17 cellular contexts compared by ENCODE assay signal in the genomic region with DNA sequence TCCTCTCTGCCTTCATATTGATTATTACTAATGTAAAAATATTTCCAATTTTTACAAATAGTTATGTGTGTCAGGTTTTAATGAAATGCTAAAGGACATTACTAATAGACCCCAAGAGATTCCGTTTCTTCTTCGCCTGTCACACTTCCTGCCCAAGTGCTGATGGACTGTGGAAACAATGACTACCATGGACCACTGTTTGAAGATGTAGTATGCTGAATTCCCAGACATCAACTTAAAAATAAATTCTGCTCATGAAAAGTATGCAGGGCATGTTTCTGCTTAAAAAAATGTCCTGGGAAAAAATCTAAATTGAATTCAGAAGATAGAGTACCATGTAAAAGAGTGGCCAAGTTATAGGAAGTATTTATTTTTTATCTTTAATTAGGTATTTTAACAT. TPM values are rescaled to one million over a fixed set of nuclear protein-coding genes. Genes with fewer than 3 reads are reported as not detected.
DNase-seq lines count a peak whose midpoint lies in the region; ATAC-seq and TF ChIP-seq lines count a peak whose summit lies in the region.
"Had no signal": no experiment of that assay in that cellular context is flagged by ENCODE, and none has a peak within 500 bp of the region (broad histone marks: within the 10 kb centered on the region; RNA-seq: fewer than 3 reads in every experiment).

No MANE protein-coding gene starts in this region.

- dilution Hi-C loops in IMR-90 (cut with HindIII; ENCODE audit: low sequenced_read_pairs, unreplicated experiment): no loop called here

- ATAC-seq in IMR-90 (ENCODE audit: low read depth) (peak; percentile 54), GM18907 (IDR thresholded peaks at IDR 0.05; ENCODE audit: unreplicated experiment) (no peak), HG02678 (IDR thresholded peaks at IDR 0.05; ENCODE audit: unreplicated experiment) (no peak)
- ATAC-seq: PC-3 had no signal

- POLR2A ChIA-PET in IMR-90 (lab: Charles Lee; ENCODE audit: unreplicated experiment): no interaction called here

- H3K9me3 ChIP-seq in IMR-90 (ENCODE audit: control insufficient read depth, insufficient read depth, low read length): no peaks in the 10 kb centered on the region
- no peaks in the 10 kb centered on the region for H3K9me3 ChIP-seq in smooth muscle cell (replicated peaks; ENCODE audit: low read depth)
- H3K9me3 ChIP-seq: BE2C had no signal

- H2AFZ ChIP-seq in IMR-90 (replicated peaks; ENCODE audit: low read length, poor library complexity) (no peak overlapping the region), smooth muscle cell (ENCODE audit: low read depth) (no peak overlapping the region)

- peak overlapping the region; percentile 95 for H2BK5ac ChIP-seq in IMR-90 (ENCODE audit: low read depth, low read length, poor library complexity, severe bottlenecking)

- H3K9me1 ChIP-seq in IMR-90 (ENCODE audit: insufficient read depth, low read length): no peaks in the 10 kb centered on the region; the same call in 1 of the 2 replicates

- TF ChIP-seq RAD21 in IMR-90 (IDR thresholded peaks at IDR 0.05; ENCODE audit: low read length): no peak

- no peaks in the 10 kb centered on the region for H4K20me1 ChIP-seq in IMR-90 (ENCODE audit: insufficient read depth, low read length)
- peaks cover 10% of the 10 kb centered on the region for H4K20me1 ChIP-seq in smooth muscle cell (ENCODE audit: low read depth)

- peak overlapping the region; percentile 88; the same call in 1 of the 2 replicates for H3K23ac ChIP-seq in IMR-90 (ENCODE audit: low read depth, low read length)

- H2BK20ac ChIP-seq in IMR-90 (ENCODE audit: low read depth, low read length): peak overlapping the region; percentile 88

- CTCF ChIA-PET in IMR-90 (lab: Yijun Ruan, JAX): no interaction called here

- no TSS peak for BruUV-seq in IMR-90 (replicated peaks; lab: Mats Ljungman, UMichigan)

- TF ChIP-seq POLR2A in IMR-90 (IDR thresholded peaks at IDR 0.05; ENCODE audit: low read depth, low read length): no peak

- H3K14ac ChIP-seq in IMR-90 (replicated peaks; ENCODE audit: low read depth, low read length): peak overlapping the region; percentile 86

- intact Hi-C loops in IMR-90 (cut with micrococcal nuclease): no loop called here

- no CpG with 5 or more reads among the region's 2 CpGs for WGBS in IMR-90 (ENCODE audit: extremely low coverage in 2 of 2, insufficient read length in 1 of 2), 2 experiments
- 58% methylated on average over 2 of the region's 2 CpGs for WGBS in smooth muscle cell (ENCODE audit: low lambda C conversion rate)

- no peak for DNase-seq in IMR-90
- peak; percentile 49 for DNase-seq in astrocyte of the spinal cord (ENCODE audit: low read depth, low spot score)
- DNase-seq in lung microvascular endothelial cell (ENCODE audit: low read depth in 2 of 2): peak; percentile 8 to 44
- DNase-seq in smooth muscle cell (lab: John Stamatoyannopoulos, UW; ENCODE audit: unreplicated experiment): no peak
- no peak for DNase-seq in activated CD4-positive, CD25-positive, alpha-beta regulatory T cell (lab: John Stamatoyannopoulos, UW)
- DNase-seq: BE2C; CD4-positive, alpha-beta memory T cell; DMS79 treated with DMSO at 0.1 percent for 48 hours; GDM1; NCI-H1105; NCI-H187; NCI-H446 treated with DMSO at 0.1 percent for 48 hours; NCI-H748 treated with DMSO at 0.1 percent for 48 hours; PC-3 had no signal

- peak overlapping the region; percentile 24 for H3K4ac ChIP-seq in IMR-90 (ENCODE audit: low read depth, low read length)

- H3K4me3 ChIP-seq in IMR-90 (ENCODE audit: insufficient read depth, low read depth, low read length): no peak overlapping the region
- H3K4me3 ChIP-seq in astrocyte of the spinal cord (ENCODE audit: low read depth, low read length): no peak overlapping the region
- no peak overlapping the region for H3K4me3 ChIP-seq in smooth muscle cell

- no peaks in the 10 kb centered on the region for H3F3A ChIP-seq in smooth muscle cell (ENCODE audit: low read depth)

- H2AK5ac ChIP-seq in IMR-90 (ENCODE audit: low read depth, low read length): peak overlapping the region; percentile 73

- H3K4me1 ChIP-seq in IMR-90 (ENCODE audit: control insufficient read depth, insufficient read depth, low read length): peaks cover 2% of the 10 kb centered on the region; the same call in 1 of the 2 replicates
- H3K4me1 ChIP-seq in smooth muscle cell (ENCODE audit: low read depth): no peaks in the 10 kb centered on the region

- H2AK9ac ChIP-seq in IMR-90 (replicated peaks; ENCODE audit: low read depth, low read length, poor library complexity): no peak overlapping the region

- no peak overlapping the region for H4K5ac ChIP-seq in IMR-90 (ENCODE audit: low read depth, low read length)

- H3K9ac ChIP-seq in IMR-90 (ENCODE audit: low read depth, low read length): no peak overlapping the region
- no peak overlapping the region for H3K9ac ChIP-seq in smooth muscle cell (ENCODE audit: low read depth)
- H3K9ac ChIP-seq: KMS-11 had no signal

- no peak overlapping the region for H3K4me2 ChIP-seq in IMR-90 (ENCODE audit: low read depth, low read length)
- H3K4me2 ChIP-seq in smooth muscle cell: peak overlapping the region; percentile 50
- H3K4me2 ChIP-seq: KMS-11 had no signal

- H2BK15ac ChIP-seq in IMR-90 (ENCODE audit: low read depth, low read length): peak overlapping the region; percentile 65; the same call in 1 of the 3 replicates

- peak overlapping the region; percentile 46 to 89; a peak in 2 of 4 replicates for H4K8ac ChIP-seq in IMR-90 (ENCODE audit: low read depth in 2 of 2, low read length in 2 of 2)

- peaks cover 79% of the 10 kb centered on the region for H3K79me2 ChIP-seq in smooth muscle cell (ENCODE audit: low read depth)

- no peaks in the 10 kb centered on the region for H3K36me3 ChIP-seq in IMR-90 (ENCODE audit: control insufficient read depth, insufficient read depth, low read length)
- no peaks in the 10 kb centered on the region for H3K36me3 ChIP-seq in smooth muscle cell (ENCODE audit: low read depth)
- H3K36me3 ChIP-seq: BE2C had no signal

- no peak for TF ChIP-seq CTCF in IMR-90 (conservative IDR thresholded peaks at IDR 0.05; ENCODE audit: low read depth, low read length)
- no peak for TF ChIP-seq CTCF in astrocyte of the spinal cord (IDR thresholded peaks at IDR 0.05; ENCODE audit: low read depth, low read length)
- TF ChIP-seq CTCF in smooth muscle cell (IDR thresholded peaks at IDR 0.05; ENCODE audit: borderline replicate concordance, insufficient read depth, poor library complexity, severe bottlenecking): no peak

- no peak overlapping the region for H4K91ac ChIP-seq in IMR-90 (ENCODE audit: insufficient read depth, low read depth, low read length)

- H3K79me1 ChIP-seq in IMR-90 (ENCODE audit: low read depth in 1 of 2, low read length in 2 of 2): peaks cover 26 to 41% of the 10 kb centered on the region in 2 experiments; a peak in 3 of 4 replicates

- in situ Hi-C loops in IMR-90 (cut with MboI; ENCODE audit: low sequenced_read_pairs) (no loop called here), astrocyte of the spinal cord (cut with HindIII; ENCODE audit: low sequenced_read_pairs) (no loop called here)

- peak overlapping the region; percentile 69; the same call in 1 of the 2 replicates for H3K27ac ChIP-seq in IMR-90 (ENCODE audit: insufficient read depth, low read length)
- peak overlapping the region; percentile 28 for H3K27ac ChIP-seq in smooth muscle cell (ENCODE audit: low read depth)
- H3K27ac ChIP-seq: KMS-11 had no signal

- H3K56ac ChIP-seq in IMR-90 (ENCODE audit: extremely low read depth, insufficient read depth, low read length): 0 out of 2 replicates have a peak overlapping the region, but pooled peaks have one; percentile 52

- H3K27me3 ChIP-seq in IMR-90 (ENCODE audit: control insufficient read depth, insufficient read depth, low read length) (no peaks in the 10 kb centered on the region), smooth muscle cell (ENCODE audit: low read depth) (no peaks in the 10 kb centered on the region)
- H3K27me3 ChIP-seq: BE2C had no signal

- H3K18ac ChIP-seq in IMR-90 (ENCODE audit: low read depth, low read length): peak overlapping the region; percentile 95; the same call in 1 of the 2 replicates

- H2BK120ac ChIP-seq in IMR-90 (ENCODE audit: low read depth, low read length): peak overlapping the region; percentile 79

TF ChIP-seq in IMR-90, 13 proteins besides CTCF, POLR2A, EP300 and RAD21 (continues in another document):
- TF ChIP-seq SMC3 (IDR thresholded peaks at IDR 0.05; ENCODE audit: low read depth, low read length) (no peak), BHLHE40 (IDR thresholded peaks at IDR 0.05; ENCODE audit: low read depth, low read length) (no peak), MXI1 (IDR thresholded peaks at IDR 0.05; ENCODE audit: borderline replicate concordance, low read depth, low read length) (no peak), FOS (IDR thresholded peaks at IDR 0.05; ENCODE audit: low read depth, low read length) (no peak), RFX5 (IDR thresholded peaks at IDR 0.05; ENCODE audit: low read depth, low read length) (no peak), CEBPB (IDR thresholded peaks at IDR 0.05; ENCODE audit: low read depth, low read length) (no peak), MAFK (IDR thresholded peaks at IDR 0.05; ENCODE audit: low read depth, low read length) (no peak), USF2 (IDR thresholded peaks at IDR 0.05; ENCODE audit: low read depth, low read length) (no peak), RCOR1 (IDR thresholded peaks at IDR 0.05; ENCODE audit: insufficient replicate concordance, low read length) (no peak)

RNA-seq across cellular contexts. Expression of gene ST7, which starts 52.1 kb away (rescaled TPM):
- 25.3 and 26.0 TPM in 2 replicates for total RNA-seq in IMR-90 (2012; rRNA removed)
- polyA plus RNA-seq in IMR-90 (2012; rRNA removed): 17.8 and 18.6 TPM in 2 replicates
- polyA plus RNA-seq in IMR-90 (2012; cell fraction: cytosol; rRNA removed): 6.4 and 10.2 TPM in 2 replicates
- 9.2 and 54.0 TPM in 2 replicates for polyA plus RNA-seq in IMR-90 (2012; cell fraction: nucleus; rRNA removed; ENCODE audit: low replicate concordance)
- 11.5 and 13.3 TPM in 2 replicates for total RNA-seq in lung microvascular endothelial cell
- 23.2 and 35.5 TPM in 2 replicates for total RNA-seq in smooth muscle cell
- 25.1 and 26.1 TPM in 2 replicates for polyA plus RNA-seq in smooth muscle cell

Comparison
In these comparisons a context has a peak if more than half of its experiments do, and no peak if none do; other contexts are left out.
1. DNase-seq: peak in astrocyte of the spinal cord (single experiment) and lung microvascular endothelial cell (2 of 2); none in IMR-90 (single experiment), smooth muscle cell (single experiment) and activated CD4-positive, CD25-positive, alpha-beta regulatory T cell (0 of 4).